ENCODE assay signal across 25 cellular contexts in the genomic region with DNA sequence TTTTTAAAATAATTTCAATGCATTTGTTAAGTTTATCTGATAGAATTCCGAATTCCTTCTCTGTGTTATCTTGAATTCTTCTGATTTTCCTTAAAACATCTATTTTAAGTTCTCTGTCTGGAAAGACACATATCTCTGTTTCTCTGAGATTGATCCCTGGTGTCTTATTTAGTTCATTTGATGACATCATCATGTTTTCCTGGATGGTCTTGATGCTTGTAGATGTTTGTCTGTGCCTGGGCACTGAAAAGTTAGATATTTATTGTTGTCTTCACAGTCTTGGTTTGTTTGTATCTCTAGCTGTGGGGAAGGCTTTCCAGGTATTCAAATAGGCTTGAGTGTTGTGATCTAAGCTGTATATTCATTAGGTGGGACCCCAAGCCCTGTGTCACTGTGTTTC.
"Had no signal": no experiment of that assay in that cellular context is flagged by ENCODE, and none has a peak within 500 bp of the region (broad histone marks: within the 10 kb centered on the region; RNA-seq: fewer than 3 reads in every experiment).

No MANE protein-coding gene starts in this region.

- H3K4me1 ChIP-seq: stomach, suprapubic skin, testis, thyroid gland, tibial artery, tibial nerve, transverse colon, upper lobe of left lung, upper lobe of right lung, uterus, vagina had no signal

- H3K4me3 ChIP-seq: stomach, suprapubic skin, testis, thoracic aorta, thyroid gland, tibial artery, tibial nerve, transverse colon, upper lobe of left lung, upper lobe of right lung, uterus, vagina had no signal

- FAIRE-seq: urothelium cell line had no signal

- H3K36me3 ChIP-seq: stomach, suprapubic skin, thoracic aorta, thyroid gland, tibial artery, tibial nerve, transverse colon, upper lobe of left lung, upper lobe of right lung, uterus, vagina had no signal

- ATAC-seq: stimulated activated effector memory CD8-positive, alpha-beta T cell treated with anti-CD3 and anti-CD28 coated beads, Interleukin-12 subunit alpha, Interleukin-12 subunit beta, amount 100 ng/mL, for 72 hours; stimulated activated memory B cell treated with anti-CD40 and anti-IgM and Interleukin-4, amounts not matched to agents 10 μg/mL and 1 μg/mL and 100 μg/mL, for 72 hours; stimulated activated naive B cell treated with anti-CD40 and anti-IgM and Interleukin-4, amounts not matched to agents 10 μg/mL and 1 μg/mL and 100 μg/mL, for 72 hours; stimulated activated naive CD8-positive, alpha-beta T cell treated with anti-CD3 and anti-CD28 coated beads, Interleukin-15, amount 100 ng/mL, for 72 hours; upper lobe of right lung had no signal

- H3K9me3 ChIP-seq: stomach, suprapubic skin, testis, thoracic aorta, thyroid gland, tibial artery, tibial nerve, transverse colon, upper lobe of left lung, upper lobe of right lung, uterus, vagina had no signal

- DNase-seq: stimulated activated CD4-positive, alpha-beta T cell treated with anti-CD3 and anti-CD28 coated beads, Interleukin-2, amount 100 ng/mL, for 24 hours; stimulated activated CD4-positive, alpha-beta T cell treated with anti-CD3 and anti-CD28 coated beads, Interleukin-2, amount 100 ng/mL, for 48 hours; stimulated activated CD4-positive, alpha-beta T cell treated with anti-CD3 and anti-CD28 coated beads, Interleukin-4, amount 100 ng/mL, for 1 hour; stimulated activated CD4-positive, alpha-beta T cell treated with anti-CD3 and anti-CD28 coated beads, Interleukin-4, amount 100 ng/mL, for 24 hours; stimulated activated CD4-positive, alpha-beta T cell treated with anti-CD3 and anti-CD28 coated beads, Interleukin-4, amount 100 ng/mL, for 4 hours; stimulated activated CD8-positive, alpha-beta memory T cell treated with anti-CD3 and anti-CD28 coated beads, Interleukin-4, amount 100 ng/mL, for 48 hours; stimulated activated naive B cell treated with anti-CD40 and anti-IgM and Interleukin-4, amounts not matched to agents 10 μg/mL and 1 μg/mL and 100 μg/mL, for 72 hours; stimulated activated naive CD4-positive, alpha-beta T cell; stimulated activated naive CD8-positive, alpha-beta T cell treated with anti-CD3 and anti-CD28 coated beads, Interleukin-15, amount 100 ng/mL, for 72 hours; stomach; substantia nigra; testis; thyroid gland; tibial artery; transverse colon; upper lobe of left lung; upper lobe of right lung; uterus had no signal

- H3K27me3 ChIP-seq: stomach, suprapubic skin, testis, thyroid gland, tibial artery, tibial nerve, transverse colon, upper lobe of left lung, upper lobe of right lung, uterus, vagina had no signal

- H3K27ac ChIP-seq: stomach, suprapubic skin, testis, thoracic aorta, thyroid gland, tibial artery, tibial nerve, transverse colon, upper lobe of left lung, upper lobe of right lung, uterus, vagina had no signal
